ENCODE assay signal across 1 cellular context in genomic region chr20:35664544-35665206, GRCh38.
TF ChIP-seq lines count a peak whose summit lies in the region.

TSS of gene CPNE1 (minus strand) at chr20:35664900. CDS start at chr20:35632923, 31,977 bp downstream.
TSS of gene RBM12 (minus strand) at chr20:35664900. CDS start at chr20:35655322, 9,578 bp downstream.

TF ChIP-seq in HepG2, 621 proteins besides CTCF, POLR2A, EP300 and RAD21 (continued from another document and continues in another):
- TF ChIP-seq ZNF687 (CRISPR knock-in tag; IDR thresholded peaks at IDR 0.05) = peak; percentile 100
- peak; percentile 99 for TF ChIP-seq BCL3 (CRISPR knock-in tag; IDR thresholded peaks at IDR 0.05)
- TF ChIP-seq XRCC5 (optimal IDR thresholded peaks at IDR 0.05; ENCODE audit: low read length) = peak; percentile 74
- TF ChIP-seq GTF3A (CRISPR knock-in tag; conservative IDR thresholded peaks at IDR 0.05) = peak; percentile 82
- TF ChIP-seq ZIK1 (CRISPR knock-in tag; IDR thresholded peaks at IDR 0.05; ENCODE audit: borderline replicate concordance, low read depth) = peak; percentile 98
- 0 out of 2 replicates have a peak, but pooled peaks have one; percentile 75 for TF ChIP-seq ZFP41 (CRISPR knock-in tag; IDR thresholded peaks at IDR 0.05; ENCODE audit: borderline replicate concordance)
- peak; percentile 50; the same call in 1 of the 2 replicates for TF ChIP-seq BCL6 (CRISPR knock-in tag; IDR thresholded peaks at IDR 0.05)
- TF ChIP-seq ZNF720 (CRISPR knock-in tag; IDR thresholded peaks at IDR 0.05) = no peak; the same call in 1 of the 2 replicates
- peak; percentile 98 for TF ChIP-seq PRDM10 (CRISPR knock-in tag; IDR thresholded peaks at IDR 0.05; ENCODE audit: low read depth)
- peak; percentile 88 for TF ChIP-seq MTA1 (CRISPR knock-in tag; IDR thresholded peaks at IDR 0.05; ENCODE audit: borderline replicate concordance)
- TF ChIP-seq ZNF580 (CRISPR knock-in tag; IDR thresholded peaks at IDR 0.05; ENCODE audit: borderline replicate concordance, low read depth) = peak; percentile 62; the same call in 1 of the 2 replicates
- peak; percentile 20; the same call in 1 of the 2 replicates for TF ChIP-seq ZNF557 (CRISPR knock-in tag; IDR thresholded peaks at IDR 0.05)
- TF ChIP-seq HIC2 (CRISPR knock-in tag; IDR thresholded peaks at IDR 0.05; ENCODE audit: low read depth) = no peak; the same call in 1 of the 2 replicates
- TF ChIP-seq ATF5 (CRISPR knock-in tag; IDR thresholded peaks at IDR 0.05; ENCODE audit: low read depth) = peak; percentile 98
- peak; percentile 64 for TF ChIP-seq ZNF263 (CRISPR knock-in tag; IDR thresholded peaks at IDR 0.05)
- peak; percentile 96 for TF ChIP-seq SNAPC5 (CRISPR knock-in tag; IDR thresholded peaks at IDR 0.05; ENCODE audit: borderline replicate concordance)
- no peak for TF ChIP-seq NPAS2 (CRISPR knock-in tag; IDR thresholded peaks at IDR 0.05; ENCODE audit: borderline replicate concordance)
- no peak for TF ChIP-seq RFX1 (IDR thresholded peaks at IDR 0.05)
- TF ChIP-seq CSRNP1 (CRISPR knock-in tag; IDR thresholded peaks at IDR 0.05) = peak; percentile 95
- no peak for TF ChIP-seq TERF1 (CRISPR knock-in tag; IDR thresholded peaks at IDR 0.05)
- TF ChIP-seq GATAD2A (CRISPR knock-in tag; IDR thresholded peaks at IDR 0.05) = peak; percentile 83
- no peak for TF ChIP-seq HMG20B (CRISPR knock-in tag; conservative IDR thresholded peaks at IDR 0.05)
- TF ChIP-seq MYPOP (CRISPR knock-in tag; IDR thresholded peaks at IDR 0.05) = peak; percentile 94
- peak; percentile 86 for TF ChIP-seq THRA (CRISPR knock-in tag; IDR thresholded peaks at IDR 0.05; ENCODE audit: borderline replicate concordance)
- peak; percentile 95; the same call in 1 of the 2 replicates for TF ChIP-seq KLF11 (CRISPR knock-in tag; IDR thresholded peaks at IDR 0.05)
- peak; percentile 85 for TF ChIP-seq ZNF776 (CRISPR knock-in tag; IDR thresholded peaks at IDR 0.05)
- TF ChIP-seq PITX1 (CRISPR knock-in tag; IDR thresholded peaks at IDR 0.05) = peak; percentile 73
- peak; percentile 90 for TF ChIP-seq CREB1 (IDR thresholded peaks at IDR 0.05)
- peak; percentile 97 for TF ChIP-seq CREB1 (CRISPR knock-in tag; IDR thresholded peaks at IDR 0.05)
- peak; percentile 37; the same call in 1 of the 2 replicates for TF ChIP-seq SOX5 (CRISPR knock-in tag; IDR thresholded peaks at IDR 0.05; ENCODE audit: borderline replicate concordance)
- no peak for TF ChIP-seq SNRNP70 (IDR thresholded peaks at IDR 0.05; ENCODE audit: low read depth, low read length)
- no peak for TF ChIP-seq ZMYM3 (CRISPR knock-in tag; IDR thresholded peaks at IDR 0.05)
- TF ChIP-seq ZNF792 (CRISPR knock-in tag; IDR thresholded peaks at IDR 0.05) = peak; percentile 99
- TF ChIP-seq ZNF530 (CRISPR knock-in tag; IDR thresholded peaks at IDR 0.05; ENCODE audit: low read depth) = no peak; the same call in 1 of the 2 replicates
- TF ChIP-seq ZNF343 (CRISPR knock-in tag; IDR thresholded peaks at IDR 0.05) = peak; percentile 99
- TF ChIP-seq SMAD9 (CRISPR knock-in tag; IDR thresholded peaks at IDR 0.05) = peak; percentile 95
- TF ChIP-seq TFE3 (CRISPR knock-in tag; IDR thresholded peaks at IDR 0.05) = peak; percentile 75; the same call in 1 of the 2 replicates
- no peak for TF ChIP-seq THYN1 (CRISPR knock-in tag; IDR thresholded peaks at IDR 0.05; ENCODE audit: borderline replicate concordance, low read depth)
